28 cellular contexts compared by ENCODE assay signal in the genomic region with DNA sequence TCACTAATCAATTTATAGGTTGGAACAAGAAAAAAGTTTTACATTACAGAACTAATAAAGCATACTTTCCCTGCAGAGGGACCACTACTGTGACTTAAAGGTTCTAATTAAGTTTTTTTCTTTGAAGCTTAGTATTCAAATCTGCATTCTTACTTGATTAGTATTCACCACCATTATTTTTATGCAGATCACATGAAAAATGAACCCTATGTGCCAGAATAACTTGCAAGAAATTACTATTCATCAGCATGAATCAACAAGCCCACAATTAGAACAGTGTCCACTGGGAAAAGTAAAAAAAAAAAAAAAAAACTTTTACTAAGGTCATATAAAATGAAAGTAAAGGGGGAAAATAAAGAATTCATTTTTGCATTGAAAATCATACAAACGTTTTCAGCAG.
"Had no signal": no experiment of that assay in that cellular context is flagged by ENCODE, and none has a peak within 500 bp of the region (broad histone marks: within the 10 kb centered on the region; RNA-seq: fewer than 3 reads in every experiment).

No MANE protein-coding gene starts in this region.

- H3K9me3 ChIP-seq: prostate gland, right atrium auricular region, sigmoid colon, thoracic aorta, upper lobe of left lung had no signal

- H3K4me3 Mint-ChIP-seq: effector memory CD8-positive, alpha-beta T cell; immature natural killer cell; memory B cell; mesothelial cell of epicardium; naive B cell; natural killer cell treated with Interleukin-12 subunit alpha and Interleukin-12 subunit beta and Interleukin-15 and Interleukin-18, amount 100 ng/mL, for 72 hours; neural crest cell; stimulated activated memory B cell treated with anti-CD40 and anti-IgM and Interleukin-4, amounts not matched to agents 10 μg/mL and 1 μg/mL and 100 μg/mL, for 72 hours had no signal

- H3K27me3 Mint-ChIP-seq: effector memory CD8-positive, alpha-beta T cell; memory B cell; naive B cell; natural killer cell treated with Interleukin-12 subunit alpha and Interleukin-12 subunit beta and Interleukin-15 and Interleukin-18, amount 100 ng/mL, for 72 hours; stimulated activated memory B cell treated with anti-CD40 and anti-IgM and Interleukin-4, amounts not matched to agents 10 μg/mL and 1 μg/mL and 100 μg/mL, for 72 hours had no signal

- H3K4me1 Mint-ChIP-seq: mesothelial cell of epicardium, neural crest cell had no signal

- ATAC-seq: effector memory CD8-positive, alpha-beta T cell; esophagus mucosa; left lobe of liver; mucosa of descending colon; natural killer cell treated with Interleukin-12 subunit alpha and Interleukin-12 subunit beta and Interleukin-15 and Interleukin-18, amount 100 ng/mL, for 72 hours; stimulated activated memory B cell treated with anti-CD40 and anti-IgM and Interleukin-4, amounts not matched to agents 10 μg/mL and 1 μg/mL and 100 μg/mL, for 72 hours; stimulated activated naive CD8-positive, alpha-beta T cell treated with anti-CD3 and anti-CD28 coated beads, Interleukin-15, Interleukin-2, amounts not matched to agents 100 U/mL and 50 U/mL, for 24 hours had no signal

- H3K4me3 ChIP-seq: lung, mucosa of descending colon, prostate gland, right atrium auricular region, sigmoid colon, thoracic aorta, tibial nerve, upper lobe of left lung had no signal

- H3K27ac ChIP-seq: epithelial cell of prostate, neutrophil, prostate gland, right atrium auricular region, sigmoid colon, thoracic aorta, upper lobe of left lung had no signal

- DNase-seq: cerebellar nuclear complex; cortex of kidney; effector memory CD8-positive, alpha-beta T cell; hypothalamus; immature natural killer cell; islet precursor cell; mucosa of descending colon; naive B cell; sigmoid colon; stimulated activated CD4-positive, alpha-beta T cell treated with anti-CD3 and anti-CD28 coated beads, Interleukin-4, amount 100 ng/mL, for 4 hours; stimulated activated naive CD8-positive, alpha-beta T cell treated with anti-CD3 and anti-CD28 coated beads, Interleukin-15, Interleukin-2, amounts not matched to agents 100 U/mL and 50 U/mL, for 24 hours; upper lobe of left lung had no signal

- H3K27ac Mint-ChIP-seq: effector memory CD8-positive, alpha-beta T cell; immature natural killer cell; memory B cell; naive B cell; natural killer cell treated with Interleukin-12 subunit alpha and Interleukin-12 subunit beta and Interleukin-15 and Interleukin-18, amount 100 ng/mL, for 72 hours; stimulated activated memory B cell treated with anti-CD40 and anti-IgM and Interleukin-4, amounts not matched to agents 10 μg/mL and 1 μg/mL and 100 μg/mL, for 72 hours had no signal

- H3K36me3 ChIP-seq: neutrophil, prostate gland, right atrium auricular region, sigmoid colon, thoracic aorta had no signal

- FAIRE-seq: frontal cortex, urothelium cell line had no signal

- H3K27me3 ChIP-seq: neutrophil, right atrium auricular region, sigmoid colon, tibial nerve, upper lobe of left lung had no signal

- H3K4me1 ChIP-seq: prostate gland, right atrium auricular region, sigmoid colon, tibial nerve, upper lobe of left lung had no signal
